Comparison of ENCODE assay signal across 8 cellular contexts in genomic region chr3:129793947-129794318, GRCh38.
A peak's percentile ranks its signal among the peaks of the same experiment; 100 is the strongest.
DNase-seq lines count a peak whose midpoint lies in the region; ATAC-seq and TF ChIP-seq lines count a peak whose summit lies in the region.

No MANE protein-coding gene starts in this region.

- peak overlapping the region; percentile 3 for H3K14ac ChIP-seq in trophoblast cell (ENCODE audit: low read length)

- peak overlapping the region; percentile 40 for H3K27ac ChIP-seq in OCI-LY1 (ENCODE audit: low read depth, low read length, poor library complexity, severe bottlenecking)
- peak overlapping the region; percentile 95 for H3K27ac ChIP-seq in trophoblast cell (ENCODE audit: low read depth, low read length)

- H3F3A ChIP-seq in OCI-LY1 (ENCODE audit: insufficient read depth, low read length) = no peaks in the 10 kb centered on the region

- H3K4me2 ChIP-seq in OCI-LY1 (ENCODE audit: low read length) = peak overlapping the region; percentile 43; the same call in 1 of the 2 replicates
- H3K4me2 ChIP-seq in trophoblast cell (ENCODE audit: low read length) = peak overlapping the region; percentile 66

- no peak for TF ChIP-seq CTCF in OCI-LY1 (IDR thresholded peaks at IDR 0.05; ENCODE audit: low read length)

- peak overlapping the region; percentile 16 for H3K4ac ChIP-seq in trophoblast cell (ENCODE audit: low read depth, low read length)

- H3K4me1 ChIP-seq in OCI-LY1 (ENCODE audit: insufficient read depth, low read length, severe bottlenecking) (peaks cover 63% of the 10 kb centered on the region), trophoblast cell (ENCODE audit: control insufficient read depth in 1 of 2, insufficient read depth in 2 of 2, low read length in 2 of 2) (peaks cover 0 to 2% of the 10 kb centered on the region in 2 experiments)

- H3K36me3 ChIP-seq in OCI-LY1 (ENCODE audit: insufficient read depth, low read length) (peaks cover 2% of the 10 kb centered on the region; the same call in 1 of the 2 replicates), trophoblast cell (ENCODE audit: control insufficient read depth in 1 of 2, insufficient read depth in 2 of 2, low read length in 2 of 2) (no peaks in the 10 kb centered on the region)

- peak; percentile 18 for DNase-seq in germinal center (ENCODE audit: low spot score)
- no peak for DNase-seq in trophoblast cell
- DNase-seq in NCI-H1694 (lab: John Stamatoyannopoulos, UW) = no peak
- DNase-seq in activated CD4-positive, CD25-positive, alpha-beta regulatory T cell treated with anti-CD3 and anti-CD28 coated beads, Interleukin-2, amount 50 U/mL, for 72 hours = no peak

- no peaks in the 10 kb centered on the region for H3K9me2 ChIP-seq in OCI-LY1 (ENCODE audit: low read depth, low read length)

- WGBS in trophoblast cell (ENCODE audit: extremely low coverage, insufficient coverage, insufficient read length) = no CpG with 5 or more reads among the region's 2 CpGs

- H4K91ac ChIP-seq in trophoblast cell (ENCODE audit: low read depth, low read length) = peak overlapping the region; percentile 58

- peak overlapping the region; percentile 22; the same call in 1 of the 2 replicates for H3K9ac ChIP-seq in OCI-LY1 (ENCODE audit: low read length)
- H3K9ac ChIP-seq in trophoblast cell (ENCODE audit: low read length) = peak overlapping the region; percentile 77

- H2BK5ac ChIP-seq in trophoblast cell (ENCODE audit: low read depth, low read length, poor library complexity) = peak overlapping the region; percentile 71

- H3K79me2 ChIP-seq in OCI-LY1 (ENCODE audit: insufficient read depth, low read length) (0 out of 2 replicates have a peak, but pooled peaks cover 6% of the 10 kb centered on the region), trophoblast cell (ENCODE audit: control insufficient read depth, insufficient read depth, low read length, poor library complexity) (peaks cover 5% of the 10 kb centered on the region)

- H3K9me3 ChIP-seq in OCI-LY1 (ENCODE audit: low read length) (no peaks in the 10 kb centered on the region), trophoblast cell (ENCODE audit: insufficient read depth, low read depth, low read length) (no peaks in the 10 kb centered on the region)

- H3K4me3 ChIP-seq in OCI-LY1 (ENCODE audit: low read depth, low read length, poor library complexity, severe bottlenecking) = peak overlapping the region; percentile 7
- H3K4me3 ChIP-seq in trophoblast cell (ENCODE audit: low read depth, low read length) = peak overlapping the region; percentile 72

- no peaks in the 10 kb centered on the region for H4K20me1 ChIP-seq in OCI-LY1 (ENCODE audit: insufficient read depth, low read length)

- H3K27me3 ChIP-seq in OCI-LY1 (ENCODE audit: insufficient read depth, low read length) = no peaks in the 10 kb centered on the region
- H3K27me3 ChIP-seq in trophoblast cell (ENCODE audit: insufficient read depth, low read length) = no peaks in the 10 kb centered on the region

- peak overlapping the region; percentile 28 for H3K18ac ChIP-seq in trophoblast cell (ENCODE audit: low read length)

- peak overlapping the region; percentile 10 for H4K8ac ChIP-seq in trophoblast cell (ENCODE audit: low read depth, low read length)

- ATAC-seq in GM21447 (IDR thresholded peaks at IDR 0.05; ENCODE audit: unreplicated experiment) (peak; percentile 31), GM18858 (IDR thresholded peaks at IDR 0.05; ENCODE audit: unreplicated experiment) (no peak), GM19035 (IDR thresholded peaks at IDR 0.05; ENCODE audit: unreplicated experiment) (no peak)

- H2BK12ac ChIP-seq in trophoblast cell (ENCODE audit: low read length) = peak overlapping the region; percentile 42

- no peak overlapping the region for H4K12ac ChIP-seq in trophoblast cell (ENCODE audit: low read depth, low read length)

- no peak overlapping the region for H3K23ac ChIP-seq in trophoblast cell (ENCODE audit: low read length)

- no peak overlapping the region for H2AFZ ChIP-seq in OCI-LY1 (ENCODE audit: low read length)
- H2AFZ ChIP-seq in trophoblast cell (ENCODE audit: insufficient read depth, low read length, poor library complexity) = no peak overlapping the region

- no peak overlapping the region for H2AK5ac ChIP-seq in trophoblast cell (ENCODE audit: low read length)

- peak overlapping the region; percentile 77 for H2BK120ac ChIP-seq in trophoblast cell (ENCODE audit: insufficient read depth, low read length, poor library complexity)

- peaks cover 14% of the 10 kb centered on the region for H3K79me1 ChIP-seq in trophoblast cell (ENCODE audit: low read length)
